In the genomic region with DNA sequence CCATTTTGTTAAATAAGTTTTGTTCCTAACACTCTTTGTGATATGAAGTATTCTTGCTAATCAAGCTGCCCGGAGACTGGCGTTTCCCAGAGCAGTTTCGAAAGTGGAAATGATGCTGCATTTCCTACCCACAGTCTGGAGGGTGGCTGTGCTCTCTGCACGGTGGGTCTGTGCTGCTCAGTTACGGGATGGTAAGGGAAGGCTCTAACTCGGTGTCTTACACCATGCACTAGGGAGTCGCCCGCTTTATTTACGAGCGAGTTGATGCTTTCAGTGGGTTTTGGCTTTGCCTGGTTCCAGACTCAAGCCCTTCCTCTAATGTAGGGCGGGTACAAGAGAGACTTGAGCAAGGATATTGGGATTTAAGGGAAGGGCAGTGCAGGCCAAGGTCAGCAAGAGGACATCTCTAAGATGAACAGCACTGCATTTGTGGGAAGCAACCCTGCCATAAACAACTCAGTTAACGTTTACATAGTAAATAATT, we compare ENCODE assay signal across 11 cellular contexts.
DNase-seq lines count a peak whose midpoint lies in the region; ATAC-seq and TF ChIP-seq lines count a peak whose summit lies in the region.
"Had no signal": no experiment of that assay in that cellular context is flagged by ENCODE, and none has a peak within 500 bp of the region (broad histone marks: within the 10 kb centered on the region; RNA-seq: fewer than 3 reads in every experiment).

No MANE protein-coding gene starts in this region.

- H3K79me2 ChIP-seq in PC-3 (ENCODE audit: low read length) = peaks cover 11% of the 10 kb centered on the region; the same call in 1 of the 2 replicates

- POLR2A ChIA-PET in PC-3 (lab: Charles Lee; ENCODE audit: unreplicated experiment) = interaction anchor here (0.6 kb wide), 1 partner anchor 265 kb away, joined by 3 read pairs; no protein-coding TSS in a partner anchor

- H3K4me3 ChIP-seq in PC-3 (ENCODE audit: low read length) (peak overlapping the region; percentile 17; the same call in 1 of the 2 replicates), fibroblast of mammary gland (ENCODE audit: control insufficient read depth, low read depth, low read length) (no peak overlapping the region), Peyer's patch (no peak overlapping the region)
- H3K4me3 ChIP-seq: HAP-1, suprapubic skin had no signal

- intact Hi-C loops in CD14-positive monocyte (cut with micrococcal nuclease) (loop anchor here in 1 of 2 donors (10.0 kb wide), 1 partner anchor 45 kb away; no protein-coding TSS in a partner anchor), PC-3 (cut with micrococcal nuclease) (loop anchor here (1.0 to 2.0 kb wide), 4 partner anchors 9 to 265 kb away; no protein-coding TSS in a partner anchor), posterior cingulate gyrus (cut with DNase I) (no loop called here)

- H3K36me3 ChIP-seq in PC-3 (ENCODE audit: low read depth, low read length) = no peaks in the 10 kb centered on the region
- no peaks in the 10 kb centered on the region for H3K36me3 ChIP-seq in Peyer's patch
- H3K36me3 ChIP-seq: suprapubic skin, WERI-Rb-1 had no signal

- TSS peak; percentile 88 for BruUV-seq in PC-3 (replicated peaks; lab: Mats Ljungman, UMichigan)

- peak overlapping the region; percentile 96 for H3K9ac ChIP-seq in PC-3 (ENCODE audit: low read length)

- H3K9me3 ChIP-seq in PC-3 (ENCODE audit: low read length) (no peaks in the 10 kb centered on the region), Peyer's patch (no peaks in the 10 kb centered on the region)
- H3K9me3 ChIP-seq: HAP-1, suprapubic skin had no signal

- peaks cover 0 to 1% (median 0%) of the 10 kb centered on the region in 7 donors for H3K9me3 Mint-ChIP-seq in CD14-positive monocyte
- H3K9me3 Mint-ChIP-seq in nephron progenitor cell = no peaks in the 10 kb centered on the region

- TF ChIP-seq POLR2A in Peyer's patch (IDR thresholded peaks at IDR 0.05) = no peak

- H3K9me2 ChIP-seq in PC-3 (replicated peaks; ENCODE audit: low read length) = no peaks in the 10 kb centered on the region

- H3K4me3 Mint-ChIP-seq in CD14-positive monocyte = peak overlapping the region; percentile 60 to 80
- peak overlapping the region; percentile 51 for H3K4me3 Mint-ChIP-seq in nephron progenitor cell

- H3K27me3 ChIP-seq in PC-3 (ENCODE audit: low read length) (no peaks in the 10 kb centered on the region), Peyer's patch (no peaks in the 10 kb centered on the region)
- H3K27me3 ChIP-seq: suprapubic skin had no signal

- H3K36me3 Mint-ChIP-seq in CD14-positive monocyte = peaks cover 0 to 3% of the 10 kb centered on the region in 2 donors
- peaks cover 5% of the 10 kb centered on the region for H3K36me3 Mint-ChIP-seq in nephron progenitor cell (ENCODE audit: low read depth)

- peak overlapping the region; percentile 66 for H3K4me2 ChIP-seq in PC-3 (ENCODE audit: low read length)

- TF ChIP-seq CTCF in CD14-positive monocyte (IDR thresholded peaks at IDR 0.05) (no peak), PC-3 (conservative IDR thresholded peaks at IDR 0.05; ENCODE audit: low read depth, low read length) (no peak), fibroblast of mammary gland (conservative IDR thresholded peaks at IDR 0.05; ENCODE audit: control insufficient read depth, insufficient read depth, low read depth, low read length) (no peak), nephron progenitor cell (IDR thresholded peaks at IDR 0.05) (no peak), Peyer's patch (IDR thresholded peaks at IDR 0.05) (no peak)

- ATAC-seq in PC-3 = peak; percentile 49

- H3F3A ChIP-seq in PC-3 (ENCODE audit: low read length, unreplicated experiment) = peaks cover 9% of the 10 kb centered on the region

- peaks cover 17% of the 10 kb centered on the region for H3K4me1 Mint-ChIP-seq in CD14-positive monocyte
- H3K4me1 Mint-ChIP-seq in nephron progenitor cell = peaks cover 84% of the 10 kb centered on the region

- DNase-seq in CD14-positive monocyte (ENCODE audit: low spot score) = no peak
- DNase-seq in PC-3 = no peak
- peak; percentile 61 for DNase-seq in fibroblast of mammary gland (ENCODE audit: low read depth)
- DNase-seq in nephron progenitor cell = peak; percentile 20
- DNase-seq in Peyer's patch = no peak
- DNase-seq in LoVo (ENCODE audit: low spot score) = no peak
- DNase-seq in SKM-1 (lab: John Stamatoyannopoulos, UW; ENCODE audit: unreplicated experiment) = no peak
- DNase-seq in posterior cingulate gyrus = no peak
- DNase-seq: WERI-Rb-1 had no signal

- no peaks in the 10 kb centered on the region for H4K20me1 ChIP-seq in PC-3 (ENCODE audit: low read length)

- peaks cover 50% of the 10 kb centered on the region for H3K4me1 ChIP-seq in PC-3 (ENCODE audit: insufficient read depth, low read length)
- H3K4me1 ChIP-seq in Peyer's patch = no peaks in the 10 kb centered on the region

- no peak overlapping the region for H2AFZ ChIP-seq in PC-3 (ENCODE audit: low read length)

- peaks cover 0 to 1% (median 0%) of the 10 kb centered on the region in 3 donors for H3K27me3 Mint-ChIP-seq in CD14-positive monocyte (ENCODE audit: low read depth in 3 of 3)
- H3K27me3 Mint-ChIP-seq in nephron progenitor cell (ENCODE audit: low read depth, poor library complexity) = no peaks in the 10 kb centered on the region

- CTCF ChIA-PET in PC-3 (lab: Charles Lee) = no interaction called here

- H3K27ac ChIP-seq in PC-3 (ENCODE audit: low read length) = peak overlapping the region; percentile 100
- H3K27ac ChIP-seq in Peyer's patch = peak overlapping the region in 2 of 4 donors; percentile 49 to 51
- H3K27ac ChIP-seq: suprapubic skin, WERI-Rb-1 had no signal

- H3K27ac Mint-ChIP-seq in CD14-positive monocyte (peak overlapping the region in 6 of 7 donors; percentile 20 to 89 (median 81)), nephron progenitor cell (peak overlapping the region; percentile 97)

Comparison
In these comparisons a context has a peak if more than half of its experiments do, and no peak if none do; other contexts are left out.
1. DNase-seq: peak in fibroblast of mammary gland (single experiment) and nephron progenitor cell (single experiment); none in CD14-positive monocyte (single experiment), PC-3 (single experiment), Peyer's patch (0 of 3), LoVo (single experiment), SKM-1 (single experiment) and posterior cingulate gyrus (0 of 10).